37 cellular contexts compared by ENCODE assay signal in genomic region chr14:73640796-73641195, GRCh38. TPM values are rescaled to one million over a fixed set of nuclear protein-coding genes. Genes with fewer than 3 reads are reported as not detected.
"Had no signal": no experiment of that assay in that cellular context is flagged by ENCODE, and none has a peak within 500 bp of the region (broad histone marks: within the 10 kb centered on the region; RNA-seq: fewer than 3 reads in every experiment).

No MANE protein-coding gene starts in this region.

- H3K9me3 ChIP-seq: SJCRH30 had no signal

- H3K27ac ChIP-seq: SJCRH30, SK-N-MC, WERI-Rb-1 had no signal

- H3K27ac Mint-ChIP-seq: activated CD4-positive, alpha-beta memory T cell treated with anti-CD3 and anti-CD28 coated beads, Interleukin-2, amount 10 ng/mL, durations not matched to agents 7 days and 5 days; activated CD8-positive, alpha-beta memory T cell treated with anti-CD3 and anti-CD28 coated beads, Interleukin-2, amount 10 ng/mL, durations not matched to agents 7 days and 5 days; activated naive CD4-positive, alpha-beta T cell treated with anti-CD3 and anti-CD28 coated beads, Interleukin-2, amount 10 ng/mL, durations not matched to agents 7 days and 5 days; activated naive CD8-positive, alpha-beta T cell; activated naive CD8-positive, alpha-beta T cell treated with anti-CD3 and anti-CD28 coated beads, Interleukin-2, amount 50 U/mL, for 24 hours had no signal

- H3K36me3 ChIP-seq: brain microvascular endothelial cell, SJCRH30, WERI-Rb-1 had no signal

- H3K4me1 ChIP-seq: SJCRH30 had no signal

- H3K36me3 Mint-ChIP-seq: activated CD8-positive, alpha-beta memory T cell treated with anti-CD3 and anti-CD28 coated beads, Interleukin-2, amount 10 ng/mL, durations not matched to agents 7 days and 5 days; activated naive CD8-positive, alpha-beta T cell had no signal

- H3K4me3 Mint-ChIP-seq: activated CD4-positive, alpha-beta memory T cell treated with anti-CD3 and anti-CD28 coated beads, Interleukin-2, amount 10 ng/mL, durations not matched to agents 7 days and 5 days; activated CD8-positive, alpha-beta memory T cell treated with anti-CD3 and anti-CD28 coated beads, Interleukin-2, amount 10 ng/mL, durations not matched to agents 7 days and 5 days; activated naive CD4-positive, alpha-beta T cell treated with anti-CD3 and anti-CD28 coated beads, Interleukin-2, amount 10 ng/mL, durations not matched to agents 7 days and 5 days; activated naive CD8-positive, alpha-beta T cell; activated naive CD8-positive, alpha-beta T cell treated with anti-CD3 and anti-CD28 coated beads, Interleukin-2, amount 50 U/mL, for 24 hours had no signal

- H3K27me3 Mint-ChIP-seq: activated naive CD8-positive, alpha-beta T cell; activated naive CD8-positive, alpha-beta T cell treated with anti-CD3 and anti-CD28 coated beads, Interleukin-2, amount 50 U/mL, for 24 hours had no signal

- H3K4me3 ChIP-seq: SJCRH30, SK-N-MC had no signal

- H3K9me3 Mint-ChIP-seq: activated CD4-positive, alpha-beta memory T cell treated with anti-CD3 and anti-CD28 coated beads, Interleukin-2, amount 10 ng/mL, durations not matched to agents 7 days and 5 days; activated naive CD4-positive, alpha-beta T cell treated with anti-CD3 and anti-CD28 coated beads, Interleukin-2, amount 10 ng/mL, durations not matched to agents 7 days and 5 days; activated naive CD8-positive, alpha-beta T cell treated with anti-CD3 and anti-CD28 coated beads, Interleukin-2, amount 50 U/mL, for 24 hours had no signal

- ATAC-seq: activated CD8-positive, alpha-beta memory T cell treated with anti-CD3 and anti-CD28 coated beads, Interleukin-2, amount 10 ng/mL, durations not matched to agents 7 days and 5 days; activated naive CD8-positive, alpha-beta T cell treated with anti-CD3 and anti-CD28 coated beads, Interleukin-2, amount 50 U/mL, for 24 hours; Panc1 had no signal

- H3K27me3 ChIP-seq: brain microvascular endothelial cell, SJCRH30 had no signal

- DNase-seq: activated CD4-positive, alpha-beta memory T cell treated with anti-CD3 and anti-CD28 coated beads, Interleukin-2, amount 10 ng/mL, durations not matched to agents 7 days and 5 days; activated CD4-positive, alpha-beta T cell treated with anti-CD3 and anti-CD28 coated beads for 1 hour; activated CD4-positive, alpha-beta T cell treated with anti-CD3 and anti-CD28 coated beads for 48 hours; activated CD4-positive, CD25-positive, alpha-beta regulatory T cell; activated CD8-positive, alpha-beta memory T cell treated with anti-CD3 and anti-CD28 coated beads for 24 hours; activated CD8-positive, alpha-beta memory T cell treated with anti-CD3 and anti-CD28 coated beads, Interleukin-2, amount 10 ng/mL, durations not matched to agents 7 days and 5 days; activated CD8-positive, alpha-beta memory T cell treated with anti-CD3 and anti-CD28 coated beads, Interleukin-2, amount 50 U/mL, for 48 hours; activated effector memory CD4-positive, alpha-beta T cell treated with Interleukin-2 at 50 U/mL for 16 hours; activated naive CD4-positive, alpha-beta T cell treated with anti-CD3 and anti-CD28 coated beads, Interleukin-2, amount 10 ng/mL, durations not matched to agents 7 days and 5 days; activated naive CD8-positive, alpha-beta T cell treated with anti-CD3 and anti-CD28 coated beads, Interleukin-2, amount 50 U/mL, for 24 hours; activated T-cell treated with anti-CD3 and anti-CD28 coated beads, Interleukin-2, amount 50 U/mL, for 48 hours; amniotic stem cell; aorta; brain microvascular endothelial cell; central memory CD4-positive, alpha-beta T cell; NCI-H1092 treated with DMSO at 0.1 percent for 48 hours; NCI-H1417; NCI-H146; NCI-H187; NCI-H2029 treated with DMSO at 0.1 percent for 48 hours; NCI-H2107; NCI-H2171; NCI-H524; NCI-H69; NCI-H82; SHP77; SJCRH30; T1000; WERI-Rb-1 had no signal

RNA-seq across cellular contexts. Expression of gene ACOT6, which starts 28.5 kb away (rescaled TPM):
- total RNA-seq: activated CD4-positive, alpha-beta memory T cell treated with anti-CD3 and anti-CD28 coated beads, Interleukin-2, amount 10 ng/mL, durations not matched to agents 7 days and 5 days; activated CD8-positive, alpha-beta memory T cell treated with anti-CD3 and anti-CD28 coated beads, Interleukin-2, amount 10 ng/mL, durations not matched to agents 7 days and 5 days; aorta; chondrocyte; M059J; RPMI7951; SJCRH30; T-helper 1 cell treated with Interleukin-12 subunit alpha and Interleukin-12 subunit beta and Interleukin-4 antibody, amounts not matched to agents 30 ng/mL and 1 ng/mL, for 36 hours; T-helper 2 cell treated with Interferon-gamma antibody and Interleukin-4, amounts not matched to agents 100 ng/mL and 5 ng/mL, for 36 hours had no signal
- polyA plus RNA-seq: aorta had no signal

RNA-seq across cellular contexts. Expression of gene ACOT4, which starts 49.1 kb away (rescaled TPM):
- total RNA-seq: SJCRH30 had no signal
